In the genomic region with DNA sequence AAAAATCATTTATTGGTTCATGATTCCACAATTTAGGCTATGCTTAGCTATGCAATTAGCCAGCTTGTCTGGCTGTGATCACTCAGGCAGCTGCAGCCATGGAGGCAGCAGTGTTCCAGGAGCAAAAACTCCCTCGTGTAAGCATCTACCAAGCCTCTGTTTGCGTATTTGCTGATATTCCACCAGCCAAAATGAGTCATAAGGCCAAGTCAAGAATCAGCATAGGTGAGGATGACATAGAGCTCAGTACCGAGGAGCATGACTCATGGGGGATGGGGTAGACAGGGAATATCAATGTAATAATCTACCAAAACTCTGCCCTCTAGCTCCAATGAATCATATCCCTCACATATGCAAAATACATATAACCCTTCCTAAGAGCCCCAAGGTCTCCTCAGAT, we compare ENCODE assay signal across 11 cellular contexts.
DNase-seq lines count a peak whose midpoint lies in the region; ATAC-seq, FAIRE-seq and TF ChIP-seq lines count a peak whose summit lies in the region.
"Had no signal": no experiment of that assay in that cellular context is flagged by ENCODE, and none has a peak within 500 bp of the region (broad histone marks: within the 10 kb centered on the region; RNA-seq: fewer than 3 reads in every experiment).

No MANE protein-coding gene starts in this region.

- no peak overlapping the region for H3K27ac ChIP-seq in SK-N-SH (ENCODE audit: low read depth in 2 of 2, low read length in 1 of 2)
- H3K27ac ChIP-seq in osteoblast (ENCODE audit: low read depth, low read length), result no peak overlapping the region
- H3K27ac ChIP-seq in kidney (ENCODE audit: low read depth in 2 of 2, low read length in 2 of 2), result no peak overlapping the region
- H3K27ac ChIP-seq in mesendoderm (ENCODE audit: low read depth, low read length), result no peak overlapping the region

- 47% methylated on average over 3 of the region's 3 CpGs for WGBS in SK-N-SH (ENCODE audit: low lambda C conversion rate)
- no CpG with 5 or more reads among the region's 3 CpGs for WGBS in mesendoderm (ENCODE audit: extremely low coverage, insufficient coverage, low lambda C conversion rate)

- H3K23ac ChIP-seq in mesendoderm (ENCODE audit: low read length), result no peak overlapping the region

- ATAC-seq in SK-N-SH treated with all-trans-retinoic acid at 6 μM for 48 hours, result no peak
- ATAC-seq: naive thymus-derived CD8-positive, alpha-beta T cell had no signal

- H3K18ac ChIP-seq in mesendoderm (ENCODE audit: low read length), result no peak overlapping the region

- POLR2A ChIA-PET in SK-N-SH (lab: Yijun Ruan, JAX), result no interaction called here

- no peak overlapping the region for H4K8ac ChIP-seq in mesendoderm (ENCODE audit: low read depth, low read length)

- no peaks in the 10 kb centered on the region for H3K36me3 ChIP-seq in SK-N-SH (replicated peaks in 1 of 2; ENCODE audit: control insufficient read depth in 1 of 2, insufficient read depth in 2 of 2, low read length in 1 of 2)
- no peaks in the 10 kb centered on the region for H3K36me3 ChIP-seq in osteoblast (ENCODE audit: insufficient read depth, low read length)
- no peaks in the 10 kb centered on the region for H3K36me3 ChIP-seq in kidney (ENCODE audit: control insufficient read depth in 1 of 2, insufficient read depth in 2 of 2, low read length in 2 of 2)
- H3K36me3 ChIP-seq in mesendoderm (ENCODE audit: control insufficient read depth, insufficient read depth, low read length), result no peaks in the 10 kb centered on the region

- FAIRE-seq in kidney (lab: Jason Lieb, UNC), result no peak
- FAIRE-seq: A204.1 had no signal

- H4K5ac ChIP-seq in mesendoderm (ENCODE audit: low read length), result no peak overlapping the region

- H3K9me3 ChIP-seq in SK-N-SH, result no peaks in the 10 kb centered on the region
- H3K9me3 ChIP-seq in osteoblast (ENCODE audit: low read depth, low read length), result no peaks in the 10 kb centered on the region
- H3K9me3 ChIP-seq in kidney (ENCODE audit: control insufficient read depth in 1 of 2, low read length in 2 of 2), result no peaks in the 10 kb centered on the region

- TF ChIP-seq CTCF in SK-N-SH (IDR thresholded peaks at IDR 0.05) (no peak), choroid plexus epithelial cell (conservative IDR thresholded peaks at IDR 0.05; ENCODE audit: low read depth, low read length) (peak; percentile 4), osteoblast (IDR thresholded peaks at IDR 0.05; ENCODE audit: extremely low read depth, low read depth, low read length) (no peak), kidney (IDR thresholded peaks at IDR 0.05; ENCODE audit: borderline replicate concordance, extremely low read depth, insufficient read depth) (no peak)

- H3K9ac ChIP-seq in SK-N-SH (no peak overlapping the region), kidney (ENCODE audit: low read length in 2 of 2) (no peak overlapping the region), mesendoderm (ENCODE audit: low read length) (no peak overlapping the region)

- intact Hi-C loops in kidney (cut with DNase I), result no loop called here

- H2AFZ ChIP-seq in SK-N-SH (ENCODE audit: low read depth), result no peak overlapping the region
- H2AFZ ChIP-seq in osteoblast (ENCODE audit: low read length), result no peak overlapping the region

- H3K4me2 ChIP-seq in SK-N-SH, result no peak overlapping the region
- peak overlapping the region; percentile 15 for H3K4me2 ChIP-seq in osteoblast (ENCODE audit: insufficient read depth, low read length)
- H3K4me2 ChIP-seq in mesendoderm (ENCODE audit: low read length), result no peak overlapping the region

- H2BK15ac ChIP-seq in mesendoderm (replicated peaks; ENCODE audit: low read depth), result no peak overlapping the region

- H3K4me1 ChIP-seq in SK-N-SH (ENCODE audit: control insufficient read depth in 1 of 2, insufficient read depth in 2 of 2, low read depth in 1 of 2, low read length in 1 of 2) (no peaks in the 10 kb centered on the region; a peak in 1 of 4 replicates), osteoblast (ENCODE audit: insufficient read depth, low read length) (peaks cover 4% of the 10 kb centered on the region), kidney (ENCODE audit: control insufficient read depth in 1 of 2, insufficient read depth in 1 of 2, low read depth in 1 of 2, low read length in 2 of 2) (no peaks in the 10 kb centered on the region), mesendoderm (ENCODE audit: control insufficient read depth, low read depth, low read length) (no peaks in the 10 kb centered on the region)

- H4K20me1 ChIP-seq in SK-N-SH (ENCODE audit: insufficient read depth) (no peaks in the 10 kb centered on the region), osteoblast (ENCODE audit: insufficient read depth, low read length) (no peaks in the 10 kb centered on the region)

- H3K56ac ChIP-seq in mesendoderm (ENCODE audit: low read length), result no peak overlapping the region

- no peaks in the 10 kb centered on the region for H3K79me2 ChIP-seq in SK-N-SH (ENCODE audit: insufficient read depth)
- no peaks in the 10 kb centered on the region for H3K79me2 ChIP-seq in osteoblast (ENCODE audit: insufficient read depth, low read length)
- no peaks in the 10 kb centered on the region for H3K79me2 ChIP-seq in mesendoderm (ENCODE audit: control insufficient read depth, insufficient read depth, low read length)

- H3K4ac ChIP-seq in mesendoderm (ENCODE audit: low read depth, low read length), result no peak overlapping the region

- CTCF ChIA-PET in SK-N-SH (lab: Yijun Ruan, JAX), result interaction anchor here (0.9 to 1.6 kb wide), 2 partner anchors 9 to 10 kb away, joined by 3 to 9 read pairs; no protein-coding TSS in a partner anchor

- no peak overlapping the region for H3K4me3 ChIP-seq in SK-N-SH (ENCODE audit: low read depth in 2 of 2, low read length in 1 of 2)
- H3K4me3 ChIP-seq in choroid plexus epithelial cell (ENCODE audit: low read depth, low read length), result no peak overlapping the region
- H3K4me3 ChIP-seq in osteoblast (ENCODE audit: insufficient read depth, low read length), result no peak overlapping the region
- H3K4me3 ChIP-seq in kidney (ENCODE audit: low read length in 2 of 2), result no peak overlapping the region
- no peak overlapping the region for H3K4me3 ChIP-seq in mesendoderm (ENCODE audit: low read length)

- no peak overlapping the region for H2AK5ac ChIP-seq in mesendoderm (ENCODE audit: low read length)

- no peak overlapping the region for H2BK5ac ChIP-seq in mesendoderm (ENCODE audit: low read length)

- peaks cover 3% of the 10 kb centered on the region; the same call in 1 of the 2 replicates for H3K9me2 ChIP-seq in SK-N-SH

- H3K27me3 ChIP-seq in SK-N-SH (ENCODE audit: insufficient read depth) (no peaks in the 10 kb centered on the region), osteoblast (ENCODE audit: insufficient read depth, low read length) (no peaks in the 10 kb centered on the region), mesendoderm (ENCODE audit: insufficient read depth, low read length, poor library complexity) (no peaks in the 10 kb centered on the region)

- DNase-seq in SK-N-SH (no peak), HS-5 (ENCODE audit: low read depth) (peak; percentile 68), choroid plexus epithelial cell (ENCODE audit: low read depth) (peak; percentile 89), osteoblast (ENCODE audit: insufficient read length, low spot score, missing footprints) (peak; percentile 86), kidney (no peak), NCI-H146 (lab: John Stamatoyannopoulos, UW) (no peak), mesendoderm (no peak)
- DNase-seq: naive thymus-derived CD8-positive, alpha-beta T cell; NCI-H526 treated with DMSO at 0.1 percent for 48 hours had no signal

- no peak for TF ChIP-seq RAD21 in SK-N-SH (IDR thresholded peaks at IDR 0.05; ENCODE audit: low read length)

- no peaks in the 10 kb centered on the region for H3F3A ChIP-seq in SK-N-SH (replicated peaks; ENCODE audit: insufficient read depth)

- H2BK120ac ChIP-seq in mesendoderm (ENCODE audit: low read depth, low read length), result no peak overlapping the region

- no peak for TF ChIP-seq EP300 in SK-N-SH (IDR thresholded peaks at IDR 0.05; ENCODE audit: borderline replicate concordance in 1 of 2, low read depth in 1 of 2, low read length in 1 of 2)

- H3K79me1 ChIP-seq in mesendoderm (ENCODE audit: low read length), result no peaks in the 10 kb centered on the region

TF ChIP-seq in SK-N-SH, 30 proteins besides CTCF, POLR2A, EP300 and RAD21:
- TF ChIP-seq CHD2 (IDR thresholded peaks at IDR 0.05; ENCODE audit: low read length, partially characterized antibody) (no peak), FOSL2 (IDR thresholded peaks at IDR 0.05; ENCODE audit: borderline replicate concordance, low read depth) (peak; percentile 45), JUND (IDR thresholded peaks at IDR 0.05) (peak; percentile 13; the same call in 1 of the 2 replicates)
- TF ChIP-seq, protein P1, sequence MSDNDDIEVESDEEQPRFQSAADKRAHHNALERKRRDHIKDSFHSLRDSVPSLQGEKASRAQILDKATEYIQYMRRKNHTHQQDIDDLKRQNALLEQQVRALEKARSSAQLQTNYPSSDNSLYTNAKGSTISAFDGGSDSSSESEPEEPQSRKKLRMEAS (IDR thresholded peaks at IDR 0.05; ENCODE audit: low read depth), result no peak

TF ChIP-seq in SK-N-SH treated with all-trans-retinoic acid at 6 μM for 48 hours, 23 proteins besides CTCF, POLR2A, EP300 and RAD21 (continues in another document):
- no peak for TF ChIP-seq ZNF565 (CRISPR knock-in tag; conservative IDR thresholded peaks at IDR 0.05; ENCODE audit: low read depth)
- TF ChIP-seq, protein P2, sequence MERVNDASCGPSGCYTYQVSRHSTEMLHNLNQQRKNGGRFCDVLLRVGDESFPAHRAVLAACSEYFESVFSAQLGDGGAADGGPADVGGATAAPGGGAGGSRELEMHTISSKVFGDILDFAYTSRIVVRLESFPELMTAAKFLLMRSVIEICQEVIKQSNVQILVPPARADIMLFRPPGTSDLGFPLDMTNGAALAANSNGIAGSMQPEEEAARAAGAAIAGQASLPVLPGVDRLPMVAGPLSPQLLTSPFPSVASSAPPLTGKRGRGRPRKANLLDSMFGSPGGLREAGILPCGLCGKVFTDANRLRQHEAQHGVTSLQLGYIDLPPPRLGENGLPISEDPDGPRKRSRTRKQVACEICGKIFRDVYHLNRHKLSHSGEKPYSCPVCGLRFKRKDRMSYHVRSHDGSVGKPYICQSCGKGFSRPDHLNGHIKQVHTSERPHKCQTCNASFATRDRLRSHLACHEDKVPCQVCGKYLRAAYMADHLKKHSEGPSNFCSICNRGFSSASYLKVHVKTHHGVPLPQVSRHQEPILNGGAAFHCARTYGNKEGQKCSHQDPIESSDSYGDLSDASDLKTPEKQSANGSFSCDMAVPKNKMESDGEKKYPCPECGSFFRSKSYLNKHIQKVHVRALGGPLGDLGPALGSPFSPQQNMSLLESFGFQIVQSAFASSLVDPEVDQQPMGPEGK (CRISPR knock-in tag; IDR thresholded peaks at IDR 0.05; ENCODE audit: borderline replicate concordance), result no peak

Comparison
In these comparisons a context has a peak if more than half of its experiments do, and no peak if none do; other contexts are left out.
1. DNase-seq: peak in HS-5 (single experiment), choroid plexus epithelial cell (single experiment) and osteoblast (single experiment); none in SK-N-SH (single experiment), kidney (single experiment), NCI-H146 (single experiment) and mesendoderm (single experiment).